ENCODE assay signal across 22 cellular contexts in the genomic region with DNA sequence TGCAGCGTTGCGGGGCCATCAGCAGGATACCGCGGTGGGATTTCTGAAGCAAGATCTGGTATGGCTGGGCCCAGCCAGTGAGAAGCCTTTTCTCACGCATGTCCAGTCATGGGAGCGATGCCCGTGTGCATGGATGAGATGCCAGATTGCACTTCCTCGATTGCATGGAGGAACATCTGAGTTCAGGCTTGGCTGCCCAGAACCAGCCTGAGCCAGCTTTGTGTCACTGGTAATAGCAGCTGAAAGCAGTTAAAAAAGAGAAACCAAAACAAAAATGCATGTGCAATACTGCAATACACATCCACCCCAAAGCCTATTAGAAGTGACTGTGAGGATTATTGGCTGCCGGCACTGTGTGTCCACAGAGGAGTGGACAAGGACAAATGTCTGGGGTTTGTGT. TPM values are rescaled to one million over a fixed set of nuclear protein-coding genes. Genes with fewer than 3 reads are reported as not detected.
A peak's percentile ranks its signal among the peaks of the same experiment; 100 is the strongest.
DNase-seq lines count a peak whose midpoint lies in the region; ATAC-seq and TF ChIP-seq lines count a peak whose summit lies in the region.
"Had no signal": no experiment of that assay in that cellular context is flagged by ENCODE, and none has a peak within 500 bp of the region (broad histone marks: within the 10 kb centered on the region; RNA-seq: fewer than 3 reads in every experiment).

No MANE protein-coding gene starts in this region.

- POLR2A ChIA-PET in IMR-90 (lab: Charles Lee; ENCODE audit: unreplicated experiment): no interaction called here

- H2BK5ac ChIP-seq in IMR-90 (ENCODE audit: low read depth, low read length, poor library complexity, severe bottlenecking): no peak overlapping the region

- no peak; the same call in 1 of the 2 replicates for ATAC-seq in IMR-90 (ENCODE audit: low read depth)
- ATAC-seq in psoas muscle: no peak
- ATAC-seq in HG03378 (IDR thresholded peaks at IDR 0.05; ENCODE audit: unreplicated experiment): no peak
- ATAC-seq: K562 had no signal

- no peaks in the 10 kb centered on the region for H3K9me3 ChIP-seq in IMR-90 (ENCODE audit: control insufficient read depth, insufficient read depth, low read length)
- H3K9me3 ChIP-seq in endodermal cell (ENCODE audit: control insufficient read depth, low read length): no peaks in the 10 kb centered on the region
- no peaks in the 10 kb centered on the region for H3K9me3 ChIP-seq in psoas muscle

- no peak overlapping the region for H4K8ac ChIP-seq in IMR-90 (ENCODE audit: low read depth in 2 of 2, low read length in 2 of 2)

- H3K36me3 Mint-ChIP-seq in endodermal cell (ENCODE audit: low read depth): no peaks in the 10 kb centered on the region
- H3K36me3 Mint-ChIP-seq: memory B cell had no signal

- no peak overlapping the region for H3K9ac ChIP-seq in IMR-90 (ENCODE audit: low read depth, low read length)
- H3K9ac ChIP-seq in endodermal cell (ENCODE audit: extremely low read depth, low read length, poor library complexity, severe bottlenecking): no peak overlapping the region

- H3K27me3 ChIP-seq in IMR-90 (ENCODE audit: control insufficient read depth, insufficient read depth, low read length) (peaks cover 46% of the 10 kb centered on the region), endodermal cell (ENCODE audit: control insufficient read depth, insufficient read depth, low read length, poor library complexity, severe bottlenecking) (no peaks in the 10 kb centered on the region), psoas muscle (ENCODE audit: insufficient read depth in 3 of 3, low read length in 2 of 3) (peaks cover 0 to 23% (median 7%) of the 10 kb centered on the region in 3 donors)

- no peak overlapping the region for H2BK20ac ChIP-seq in IMR-90 (ENCODE audit: low read depth, low read length)

- no peak overlapping the region for H2AK5ac ChIP-seq in IMR-90 (ENCODE audit: low read depth, low read length)

- no peaks in the 10 kb centered on the region for H3K9me1 ChIP-seq in IMR-90 (ENCODE audit: insufficient read depth, low read length)

- no peak for TF ChIP-seq RAD21 in IMR-90 (IDR thresholded peaks at IDR 0.05; ENCODE audit: low read length)

- H3K9me3 Mint-ChIP-seq in endodermal cell: no peaks in the 10 kb centered on the region
- H3K9me3 Mint-ChIP-seq: memory B cell, nephron had no signal

- H3K4me1 ChIP-seq in IMR-90 (ENCODE audit: control insufficient read depth, insufficient read depth, low read length) (no peaks in the 10 kb centered on the region), endodermal cell (ENCODE audit: control insufficient read depth, insufficient read depth, low read length) (no peaks in the 10 kb centered on the region), psoas muscle (no peaks in the 10 kb centered on the region)
- H3K4me1 ChIP-seq: Caco-2 had no signal

- intact Hi-C loops in IMR-90 (cut with micrococcal nuclease) (no loop called here), psoas muscle (cut with DNase I) (no loop called here)

- BruUV-seq in IMR-90 (replicated peaks; lab: Mats Ljungman, UMichigan): no TSS peak

- no peak for TF ChIP-seq POLR2A in IMR-90 (IDR thresholded peaks at IDR 0.05; ENCODE audit: low read depth, low read length)

- H3K79me1 ChIP-seq in IMR-90 (ENCODE audit: low read depth in 1 of 2, low read length in 2 of 2): no peaks in the 10 kb centered on the region

- dilution Hi-C loops in IMR-90 (cut with HindIII; ENCODE audit: low sequenced_read_pairs, unreplicated experiment): no loop called here

- H3K4me3 ChIP-seq in IMR-90 (ENCODE audit: insufficient read depth, low read depth, low read length) (no peak overlapping the region), endodermal cell (ENCODE audit: low read length) (no peak overlapping the region), psoas muscle (no peak overlapping the region)
- H3K4me3 ChIP-seq: K562 had no signal

- H2AK9ac ChIP-seq in IMR-90 (replicated peaks; ENCODE audit: low read depth, low read length, poor library complexity): no peak overlapping the region

- 60% methylated on average over 7 of the region's 9 CpGs; no CpG with 5 or more reads in 1 of the 2 experiments for WGBS in IMR-90 (ENCODE audit: extremely low coverage in 2 of 2, insufficient read length in 1 of 2), 2 experiments
- 84 to 88% methylated on average over 9 of the region's 9 CpGs for WGBS in endodermal cell (ENCODE audit: insufficient coverage in 1 of 2, insufficient read length in 1 of 2), 2 experiments
- WGBS in psoas muscle, 3 donors: 36 to 61% (median 46%) methylated on average over 9 of the region's 9 CpGs

- H3K4ac ChIP-seq in IMR-90 (ENCODE audit: low read depth, low read length): no peak overlapping the region

- in situ Hi-C loops in IMR-90 (cut with MboI; ENCODE audit: low sequenced_read_pairs): no loop called here

- CTCF ChIA-PET in IMR-90 (lab: Yijun Ruan, JAX): no interaction called here

- H3K18ac ChIP-seq in IMR-90 (ENCODE audit: low read depth, low read length): no peak overlapping the region

- H3K27ac ChIP-seq in IMR-90 (ENCODE audit: insufficient read depth, low read length) (no peak overlapping the region), endodermal cell (ENCODE audit: low read depth, low read length) (no peak overlapping the region), psoas muscle (no peak overlapping the region)

- H3K27ac Mint-ChIP-seq in endodermal cell: peak overlapping the region; percentile 58
- H3K27ac Mint-ChIP-seq: activated CD4-positive, alpha-beta T cell treated with anti-CD3 and anti-CD28 coated beads, Interleukin-2, amount 10 ng/mL, durations not matched to agents 7 days and 5 days; activated naive CD4-positive, alpha-beta T cell treated with anti-CD3 and anti-CD28 coated beads for 36 hours; dendritic cell treated with granulocyte-macrophage colony-stimulating factor and Interleukin-4, amounts not matched to agents 40 ng/mL and 50 ng/mL, for 4 days; memory B cell had no signal

- H2BK15ac ChIP-seq in IMR-90 (ENCODE audit: low read depth, low read length): no peak overlapping the region

- H4K20me1 ChIP-seq in IMR-90 (ENCODE audit: insufficient read depth, low read length): no peaks in the 10 kb centered on the region; the same call in 1 of the 2 replicates

- H3K4me3 Mint-ChIP-seq in endodermal cell: no peak overlapping the region
- H3K4me3 Mint-ChIP-seq: activated CD4-positive, alpha-beta T cell treated with anti-CD3 and anti-CD28 coated beads, Interleukin-2, amount 10 ng/mL, durations not matched to agents 7 days and 5 days; activated naive CD4-positive, alpha-beta T cell treated with anti-CD3 and anti-CD28 coated beads for 36 hours; dendritic cell treated with granulocyte-macrophage colony-stimulating factor and Interleukin-4, amounts not matched to agents 40 ng/mL and 50 ng/mL, for 4 days; memory B cell; nephron had no signal

- H3K36me3 ChIP-seq in IMR-90 (ENCODE audit: control insufficient read depth, insufficient read depth, low read length): no peaks in the 10 kb centered on the region
- H3K36me3 ChIP-seq in endodermal cell (ENCODE audit: control insufficient read depth, insufficient read depth, low read length): no peaks in the 10 kb centered on the region
- no peaks in the 10 kb centered on the region for H3K36me3 ChIP-seq in psoas muscle (ENCODE audit: insufficient read depth in 1 of 2, low read depth in 1 of 2)

- no peak overlapping the region for H3K23ac ChIP-seq in IMR-90 (ENCODE audit: low read depth, low read length)

- peaks cover 14% of the 10 kb centered on the region for H3K27me3 Mint-ChIP-seq in endodermal cell (ENCODE audit: insufficient read depth)

- no peak overlapping the region for H2BK120ac ChIP-seq in IMR-90 (ENCODE audit: low read depth, low read length)

- DNase-seq in AG09319 (ENCODE audit: extremely low read depth, low read depth) (peak; percentile 54), IMR-90 (peak; percentile 13), endodermal cell (no peak), psoas muscle (peak; percentile 31 to 37), NCI-H345 (lab: John Stamatoyannopoulos, UW) (no peak), amniotic stem cell (lab: John Stamatoyannopoulos, UW) (no peak), NCI-H226 (no peak)
- DNase-seq: activated CD4-positive, alpha-beta T cell treated with anti-CD3 and anti-CD28 coated beads, Interleukin-2, amount 10 ng/mL, durations not matched to agents 7 days and 5 days; activated naive CD4-positive, alpha-beta T cell treated with anti-CD3 and anti-CD28 coated beads for 36 hours; activated T-cell treated with anti-CD3 and anti-CD28 coated beads for 4 hours; Caco-2; erythroblast; GOT3; NCI-H1048; NCI-H774; stimulated activated naive CD4-positive, alpha-beta T cell treated with Interleukin-2 at 50 U/mL for 16 hours had no signal

- no peak overlapping the region for H4K5ac ChIP-seq in IMR-90 (ENCODE audit: low read depth, low read length)

- H3K14ac ChIP-seq in IMR-90 (replicated peaks; ENCODE audit: low read depth, low read length): no peak overlapping the region

- TF ChIP-seq CTCF in AG09319 (IDR thresholded peaks at IDR 0.05; ENCODE audit: low read depth, low read length): no peak
- TF ChIP-seq CTCF in IMR-90 (conservative IDR thresholded peaks at IDR 0.05; ENCODE audit: low read depth, low read length): no peak
- no peak for TF ChIP-seq CTCF in endodermal cell (conservative IDR thresholded peaks at IDR 0.05)
- no peak for TF ChIP-seq CTCF in psoas muscle (IDR thresholded peaks at IDR 0.05)

- H4K91ac ChIP-seq in IMR-90 (ENCODE audit: insufficient read depth, low read depth, low read length): no peak overlapping the region

- H3K4me1 Mint-ChIP-seq in endodermal cell: no peaks in the 10 kb centered on the region
- H3K4me1 Mint-ChIP-seq: activated CD4-positive, alpha-beta T cell treated with anti-CD3 and anti-CD28 coated beads, Interleukin-2, amount 10 ng/mL, durations not matched to agents 7 days and 5 days; memory B cell had no signal

- H2AFZ ChIP-seq in IMR-90 (replicated peaks; ENCODE audit: low read length, poor library complexity): no peak overlapping the region

- no peak overlapping the region for H3K4me2 ChIP-seq in IMR-90 (ENCODE audit: low read depth, low read length)

- H3K56ac ChIP-seq in IMR-90 (ENCODE audit: extremely low read depth, insufficient read depth, low read length): no peak overlapping the region

TF ChIP-seq in IMR-90, 13 proteins besides CTCF, POLR2A, EP300 and RAD21 (continues in another document):
- TF ChIP-seq, protein P1, sequence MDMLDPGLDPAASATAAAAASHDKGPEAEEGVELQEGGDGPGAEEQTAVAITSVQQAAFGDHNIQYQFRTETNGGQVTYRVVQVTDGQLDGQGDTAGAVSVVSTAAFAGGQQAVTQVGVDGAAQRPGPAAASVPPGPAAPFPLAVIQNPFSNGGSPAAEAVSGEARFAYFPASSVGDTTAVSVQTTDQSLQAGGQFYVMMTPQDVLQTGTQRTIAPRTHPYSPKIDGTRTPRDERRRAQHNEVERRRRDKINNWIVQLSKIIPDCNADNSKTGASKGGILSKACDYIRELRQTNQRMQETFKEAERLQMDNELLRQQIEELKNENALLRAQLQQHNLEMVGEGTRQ (IDR thresholded peaks at IDR 0.05; ENCODE audit: low read depth, low read length): no peak
- no peak for TF ChIP-seq CEBPB (IDR thresholded peaks at IDR 0.05; ENCODE audit: low read depth, low read length)

RNA-seq across cellular contexts. Expression of a gene that starts 59.3 kb away (rescaled TPM):
- total RNA-seq in IMR-90 (2012; rRNA removed) (not detected in 2 replicates), endodermal cell (under 1 TPM; 0.13 to 0.24 TPM), psoas muscle (not detected)
- polyA plus RNA-seq in IMR-90 (2012; rRNA removed) (not detected in 2 replicates), psoas muscle (not detected)
- polyA plus RNA-seq in IMR-90 (2012; cell fraction: cytosol; rRNA removed): not detected in 2 replicates
- not detected in 2 replicates for polyA plus RNA-seq in IMR-90 (2012; cell fraction: nucleus; rRNA removed; ENCODE audit: low replicate concordance)
- polyA plus RNA-seq in endodermal cell (2013, experiment 1 of 2): not detected
- polyA plus RNA-seq in endodermal cell (2013, experiment 2 of 2): not detected
- total RNA-seq: activated CD4-positive, alpha-beta T cell treated with anti-CD3 and anti-CD28 coated beads, Interleukin-2, amount 10 ng/mL, durations not matched to agents 7 days and 5 days; activated naive CD4-positive, alpha-beta T cell treated with anti-CD3 and anti-CD28 coated beads for 36 hours; K562 had no signal
- polyA plus RNA-seq: K562, urinary bladder had no signal

Comparison
In these comparisons a context has a peak if more than half of its experiments do, and no peak if none do; other contexts are left out.
1. DNase-seq: peak in AG09319 (single experiment), IMR-90 (single experiment) and psoas muscle (2 of 2); none in endodermal cell (single experiment), NCI-H345 (single experiment), amniotic stem cell (single experiment) and NCI-H226 (single experiment).